Comparison of ENCODE assay signal across 8 cellular contexts in the genomic region with DNA sequence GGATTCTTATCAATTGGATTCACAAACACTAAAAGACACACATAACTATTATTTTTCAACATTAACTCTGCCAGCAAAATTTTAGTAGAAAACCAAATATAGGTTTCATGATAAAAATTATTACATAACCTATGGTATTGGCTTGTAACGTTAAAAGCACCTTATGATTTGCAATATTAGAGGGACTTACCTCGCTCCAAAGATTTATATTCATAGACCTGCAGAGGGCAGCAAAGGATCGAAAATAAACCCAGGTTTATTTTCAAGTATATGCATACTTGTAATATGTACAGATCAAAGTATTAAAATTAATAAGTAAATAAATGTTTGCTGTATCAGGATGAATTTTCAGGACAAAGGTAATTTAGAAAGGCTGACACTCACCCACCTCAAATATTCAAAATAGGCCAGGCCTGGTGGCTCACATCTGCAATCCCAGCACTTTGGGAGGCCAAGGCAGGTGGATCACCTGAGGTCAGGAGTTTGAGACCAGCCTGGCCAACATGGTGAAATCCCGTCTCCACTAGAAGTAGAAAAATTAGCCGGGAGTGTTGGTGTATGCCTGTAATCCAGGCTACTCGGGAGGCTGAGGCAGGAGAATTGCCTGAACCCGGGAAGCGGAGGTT. TPM values are rescaled to one million over a fixed set of nuclear protein-coding genes. Genes with fewer than 3 reads are reported as not detected.
DNase-seq lines count a peak whose midpoint lies in the region; ATAC-seq and TF ChIP-seq lines count a peak whose summit lies in the region.

No MANE protein-coding gene starts in this region.

- no peak for ATAC-seq in esophagus mucosa

- no peaks in the 10 kb centered on the region for H3K27me3 ChIP-seq in Peyer's patch
- no peaks in the 10 kb centered on the region for H3K27me3 ChIP-seq in vagina

- H3K27ac ChIP-seq in Peyer's patch (no peak overlapping the region), vagina (no peak overlapping the region)

- no peaks in the 10 kb centered on the region for H3K4me1 ChIP-seq in Peyer's patch
- H3K4me1 ChIP-seq in vagina, result no peaks in the 10 kb centered on the region

- H3K4me3 ChIP-seq in Peyer's patch (no peak overlapping the region), vagina (no peak overlapping the region)

- TF ChIP-seq CTCF in GM13976 (IDR thresholded peaks at IDR 0.05; ENCODE audit: borderline replicate concordance, control extremely low read depth, extremely low read depth, insufficient read depth, missing control alignments) (peak; percentile 29), Peyer's patch (IDR thresholded peaks at IDR 0.05) (peak in 4 of 6 experiments; percentile 46 to 56 (median 53)), vagina (IDR thresholded peaks at IDR 0.05) (no peak)

- TF ChIP-seq POLR2A in Peyer's patch (IDR thresholded peaks at IDR 0.05) (no peak), vagina (IDR thresholded peaks at IDR 0.05) (no peak)

- DNase-seq in CD1c-positive myeloid dendritic cell (ENCODE audit: extremely low spot score) (peak; percentile 13), GM13976 (ENCODE audit: low spot score) (peak; percentile 24), Peyer's patch (peak in 1 of 3 donors; percentile 47), fibroblast of gingiva (ENCODE audit: low read depth) (peak; percentile 28), putamen (ENCODE audit: low spot score) (peak; percentile 60), vagina (ENCODE audit: extremely low spot score in 2 of 2) (no peak)
- no peak for DNase-seq in stimulated activated CD4-positive, alpha-beta T cell treated with anti-CD3 and anti-CD28 coated beads, Interleukin-2, amount 100 ng/mL, for 48 hours

- H3K9me3 ChIP-seq in Peyer's patch (no peaks in the 10 kb centered on the region), vagina (no peaks in the 10 kb centered on the region)

- in situ Hi-C loops in GM13976 (cut with MboI; ENCODE audit: low sequenced_read_pairs, unreplicated experiment), result no loop called here

- peaks cover 0 to 64% (median 0%) of the 10 kb centered on the region in 3 donors for H3K36me3 ChIP-seq in Peyer's patch
- peaks cover 0 to 40% of the 10 kb centered on the region in 2 donors for H3K36me3 ChIP-seq in vagina

- intact Hi-C loops in vagina (cut with DNase I), result no loop called here

RNA-seq across cellular contexts. Expression of gene LRPPRC, which starts 45.3 kb away (rescaled TPM):
- total RNA-seq in Peyer's patch (10 to 100 TPM; 45.7 to 70.1 (median 53.3) TPM), esophagus mucosa (59.9 TPM), vagina (35.4 TPM)

Comparison
In these comparisons a context has a peak if more than half of its experiments do, and no peak if none do; other contexts are left out.
1. DNase-seq: peak in CD1c-positive myeloid dendritic cell (single experiment), GM13976 (single experiment), fibroblast of gingiva (single experiment) and putamen (single experiment); none in stimulated activated CD4-positive, alpha-beta T cell treated with anti-CD3 and anti-CD28 coated beads, Interleukin-2, amount 100 ng/mL, for 48 hours (0 of 2) and vagina (0 of 2).
2. CTCF ChIP-seq: peak in GM13976 (single experiment) and Peyer's patch (4 of 6); none in vagina (0 of 3).